ENCODE assay signal across 1 cellular context in genomic region chr17:58318065-58318481, GRCh38.
TF ChIP-seq lines count a peak whose summit lies in the region.

No MANE protein-coding gene starts in this region.

TF ChIP-seq in HCT116, 20 proteins besides CTCF, POLR2A, EP300 and RAD21:
- TF ChIP-seq EZH2phosphoT487 (IDR thresholded peaks at IDR 0.05; ENCODE audit: borderline replicate concordance) (no peak), EZH2 (IDR thresholded peaks at IDR 0.05) (no peak), TCF7L2 (IDR thresholded peaks at IDR 0.05; ENCODE audit: borderline replicate concordance, extremely low read depth, insufficient read depth, insufficient read length) (no peak), JUND (IDR thresholded peaks at IDR 0.05) (no peak), CBX3 (IDR thresholded peaks at IDR 0.05; ENCODE audit: low read depth) (no peak), ZFX (IDR thresholded peaks at IDR 0.05) (no peak), SRF (IDR thresholded peaks at IDR 0.05; ENCODE audit: low read depth) (no peak), SP1 (IDR thresholded peaks at IDR 0.05; ENCODE audit: low read depth) (no peak), ELF1 (IDR thresholded peaks at IDR 0.05; ENCODE audit: borderline replicate concordance, low read depth) (no peak), EGR1 (IDR thresholded peaks at IDR 0.05; ENCODE audit: low read depth) (no peak), FOSL1 (IDR thresholded peaks at IDR 0.05; ENCODE audit: low read depth) (no peak), YY1 (IDR thresholded peaks at IDR 0.05; ENCODE audit: extremely low read depth, insufficient replicate concordance, low read depth, low read length) (no peak), SIN3A (IDR thresholded peaks at IDR 0.05; ENCODE audit: low read depth) (no peak)
- TF ChIP-seq, protein P1, sequence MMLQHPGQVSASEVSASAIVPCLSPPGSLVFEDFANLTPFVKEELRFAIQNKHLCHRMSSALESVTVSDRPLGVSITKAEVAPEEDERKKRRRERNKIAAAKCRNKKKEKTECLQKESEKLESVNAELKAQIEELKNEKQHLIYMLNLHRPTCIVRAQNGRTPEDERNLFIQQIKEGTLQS (IDR thresholded peaks at IDR 0.05), result no peak
- TF ChIP-seq, protein P2, sequence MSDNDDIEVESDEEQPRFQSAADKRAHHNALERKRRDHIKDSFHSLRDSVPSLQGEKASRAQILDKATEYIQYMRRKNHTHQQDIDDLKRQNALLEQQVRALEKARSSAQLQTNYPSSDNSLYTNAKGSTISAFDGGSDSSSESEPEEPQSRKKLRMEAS (IDR thresholded peaks at IDR 0.05), result no peak
- TF ChIP-seq, protein P3, sequence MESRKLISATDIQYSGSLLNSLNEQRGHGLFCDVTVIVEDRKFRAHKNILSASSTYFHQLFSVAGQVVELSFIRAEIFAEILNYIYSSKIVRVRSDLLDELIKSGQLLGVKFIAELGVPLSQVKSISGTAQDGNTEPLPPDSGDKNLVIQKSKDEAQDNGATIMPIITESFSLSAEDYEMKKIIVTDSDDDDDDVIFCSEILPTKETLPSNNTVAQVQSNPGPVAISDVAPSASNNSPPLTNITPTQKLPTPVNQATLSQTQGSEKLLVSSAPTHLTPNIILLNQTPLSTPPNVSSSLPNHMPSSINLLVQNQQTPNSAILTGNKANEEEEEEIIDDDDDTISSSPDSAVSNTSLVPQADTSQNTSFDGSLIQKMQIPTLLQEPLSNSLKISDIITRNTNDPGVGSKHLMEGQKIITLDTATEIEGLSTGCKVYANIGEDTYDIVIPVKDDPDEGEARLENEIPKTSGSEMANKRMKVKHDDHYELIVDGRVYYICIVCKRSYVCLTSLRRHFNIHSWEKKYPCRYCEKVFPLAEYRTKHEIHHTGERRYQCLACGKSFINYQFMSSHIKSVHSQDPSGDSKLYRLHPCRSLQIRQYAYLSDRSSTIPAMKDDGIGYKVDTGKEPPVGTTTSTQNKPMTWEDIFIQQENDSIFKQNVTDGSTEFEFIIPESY (IDR thresholded peaks at IDR 0.05; ENCODE audit: extremely low read depth, insufficient replicate concordance, low read length), result no peak
- TF ChIP-seq, protein P4, sequence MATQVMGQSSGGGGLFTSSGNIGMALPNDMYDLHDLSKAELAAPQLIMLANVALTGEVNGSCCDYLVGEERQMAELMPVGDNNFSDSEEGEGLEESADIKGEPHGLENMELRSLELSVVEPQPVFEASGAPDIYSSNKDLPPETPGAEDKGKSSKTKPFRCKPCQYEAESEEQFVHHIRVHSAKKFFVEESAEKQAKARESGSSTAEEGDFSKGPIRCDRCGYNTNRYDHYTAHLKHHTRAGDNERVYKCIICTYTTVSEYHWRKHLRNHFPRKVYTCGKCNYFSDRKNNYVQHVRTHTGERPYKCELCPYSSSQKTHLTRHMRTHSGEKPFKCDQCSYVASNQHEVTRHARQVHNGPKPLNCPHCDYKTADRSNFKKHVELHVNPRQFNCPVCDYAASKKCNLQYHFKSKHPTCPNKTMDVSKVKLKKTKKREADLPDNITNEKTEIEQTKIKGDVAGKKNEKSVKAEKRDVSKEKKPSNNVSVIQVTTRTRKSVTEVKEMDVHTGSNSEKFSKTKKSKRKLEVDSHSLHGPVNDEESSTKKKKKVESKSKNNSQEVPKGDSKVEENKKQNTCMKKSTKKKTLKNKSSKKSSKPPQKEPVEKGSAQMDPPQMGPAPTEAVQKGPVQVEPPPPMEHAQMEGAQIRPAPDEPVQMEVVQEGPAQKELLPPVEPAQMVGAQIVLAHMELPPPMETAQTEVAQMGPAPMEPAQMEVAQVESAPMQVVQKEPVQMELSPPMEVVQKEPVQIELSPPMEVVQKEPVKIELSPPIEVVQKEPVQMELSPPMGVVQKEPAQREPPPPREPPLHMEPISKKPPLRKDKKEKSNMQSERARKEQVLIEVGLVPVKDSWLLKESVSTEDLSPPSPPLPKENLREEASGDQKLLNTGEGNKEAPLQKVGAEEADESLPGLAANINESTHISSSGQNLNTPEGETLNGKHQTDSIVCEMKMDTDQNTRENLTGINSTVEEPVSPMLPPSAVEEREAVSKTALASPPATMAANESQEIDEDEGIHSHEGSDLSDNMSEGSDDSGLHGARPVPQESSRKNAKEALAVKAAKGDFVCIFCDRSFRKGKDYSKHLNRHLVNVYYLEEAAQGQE (IDR thresholded peaks at IDR 0.05; ENCODE audit: low read depth), result no peak
